In the genomic region with DNA sequence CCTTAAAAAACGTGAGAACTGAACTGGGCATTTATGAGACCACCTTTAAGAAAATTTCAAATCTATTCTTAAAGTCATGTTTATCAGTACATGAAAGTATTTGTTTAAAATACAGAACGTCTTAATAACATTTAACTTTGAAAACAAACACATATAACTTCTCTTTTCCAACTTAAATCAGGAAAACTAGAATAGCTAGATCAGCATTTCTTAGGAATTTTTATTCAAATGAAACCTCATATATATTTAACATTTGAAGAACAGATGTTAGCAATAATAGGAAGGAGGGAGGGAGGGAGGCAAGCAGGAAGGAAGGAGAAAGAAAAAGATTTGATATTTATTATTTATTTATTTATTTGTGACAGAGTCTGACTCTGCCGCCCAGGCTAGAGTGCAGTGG, we compare ENCODE assay signal across 8 cellular contexts.
"Had no signal": no experiment of that assay in that cellular context is flagged by ENCODE, and none has a peak within 500 bp of the region (broad histone marks: within the 10 kb centered on the region; RNA-seq: fewer than 3 reads in every experiment).

No MANE protein-coding gene starts in this region.

- H3K4me1 ChIP-seq: HAP-1 had no signal

- H3K27ac ChIP-seq: GM23248, HL-60 had no signal

- H3K9ac ChIP-seq: GM23248 had no signal

- H3K9me3 ChIP-seq: HAP-1 had no signal

- DNase-seq: GM23248, GOT3, H7, HFFc6, KG1 had no signal

- H3K4me3 ChIP-seq: GM23248, HAP-1 had no signal

- ATAC-seq: HCT116 had no signal

- H3K36me3 ChIP-seq: HAP-1 had no signal
